ENCODE assay signal across 26 cellular contexts in genomic region chr18:35680139-35680551, GRCh38.
DNase-seq lines count a peak whose midpoint lies in the region; TF ChIP-seq lines count a peak whose summit lies in the region.
"Had no signal": no experiment of that assay in that cellular context is flagged by ENCODE, and none has a peak within 500 bp of the region (broad histone marks: within the 10 kb centered on the region; RNA-seq: fewer than 3 reads in every experiment).

No MANE protein-coding gene starts in this region.

- H3K27me3 Mint-ChIP-seq in glutamatergic neuron (ENCODE audit: unreplicated experiment) = peaks cover 4% of the 10 kb centered on the region
- H3K27me3 Mint-ChIP-seq: activated CD4-positive, alpha-beta T cell treated with anti-CD3 and anti-CD28 coated beads for 36 hours; activated naive CD8-positive, alpha-beta T cell treated with anti-CD3 and anti-CD28 coated beads for 36 hours; central memory CD8-positive, alpha-beta T cell; naive thymus-derived CD4-positive, alpha-beta T cell; stimulated activated naive CD8-positive, alpha-beta T cell treated with anti-CD3 and anti-CD28 coated beads, Interleukin-15, amount 100 ng/mL, for 72 hours had no signal

- DNase-seq in DMS153 treated with DMSO at 0.1 percent for 48 hours (lab: John Stamatoyannopoulos, UW; ENCODE audit: unreplicated experiment) (peak; percentile 51), NCI-H1417 treated with DMSO at 0.1 percent for 48 hours (lab: John Stamatoyannopoulos, UW) (peak; percentile 82), NCI-H748 treated with DMSO at 0.1 percent for 48 hours (lab: John Stamatoyannopoulos, UW) (peak; percentile 87), glutamatergic neuron (no peak), BE2C (no peak), LoVo (ENCODE audit: low spot score) (no peak)
- no peak for DNase-seq in activated T-cell treated with anti-CD3 and anti-CD28 coated beads, Interleukin-2, amount 50 U/mL, for 48 hours
- DNase-seq in activated CD4-positive, alpha-beta T cell treated with anti-CD3 and anti-CD28 coated beads for 1 hour = no peak
- DNase-seq: activated CD4-positive, alpha-beta T cell treated with anti-CD3 and anti-CD28 coated beads for 36 hours; activated effector memory CD4-positive, alpha-beta T cell treated with anti-CD3 and anti-CD28 coated beads, Interleukin-2, amount 50 U/mL, for 16 hours; activated naive CD8-positive, alpha-beta T cell treated with anti-CD3 and anti-CD28 coated beads for 36 hours; activated T-cell treated with anti-CD3 and anti-CD28 coated beads for 4 hours; dermis blood vessel endothelial cell; H9; KBM-7; left ventricle myocardium inferior; naive thymus-derived CD4-positive, alpha-beta T cell; NCI-H446; occipital lobe; PC-9; stimulated activated naive CD8-positive, alpha-beta T cell treated with anti-CD3 and anti-CD28 coated beads, Interleukin-15, amount 100 ng/mL, for 72 hours; tibial artery had no signal

- peaks cover 6% of the 10 kb centered on the region for H3K9me3 Mint-ChIP-seq in glutamatergic neuron (ENCODE audit: unreplicated experiment)
- H3K9me3 Mint-ChIP-seq: activated naive CD8-positive, alpha-beta T cell treated with anti-CD3 and anti-CD28 coated beads for 36 hours; central memory CD8-positive, alpha-beta T cell; H9; mesothelial cell of epicardium; naive thymus-derived CD4-positive, alpha-beta T cell; stimulated activated naive CD8-positive, alpha-beta T cell treated with anti-CD3 and anti-CD28 coated beads, Interleukin-15, amount 100 ng/mL, for 72 hours had no signal

- peaks cover 4% of the 10 kb centered on the region for H3K36me3 Mint-ChIP-seq in glutamatergic neuron (ENCODE audit: unreplicated experiment)

- H3K9me3 ChIP-seq in BE2C = no peaks in the 10 kb centered on the region
- H3K9me3 ChIP-seq: BLaER1, gastroesophageal sphincter, left ventricle myocardium inferior, tibial artery had no signal

- H3K27ac Mint-ChIP-seq in glutamatergic neuron (ENCODE audit: unreplicated experiment) = peak overlapping the region; percentile 20
- H3K27ac Mint-ChIP-seq: activated CD4-positive, alpha-beta T cell treated with anti-CD3 and anti-CD28 coated beads for 36 hours; activated naive CD8-positive, alpha-beta T cell treated with anti-CD3 and anti-CD28 coated beads for 36 hours; H9; mesothelial cell of epicardium; naive thymus-derived CD4-positive, alpha-beta T cell had no signal

- no peaks in the 10 kb centered on the region for H3K4me1 ChIP-seq in BE2C
- H3K4me1 ChIP-seq: BLaER1 had no signal

- H3K4me3 Mint-ChIP-seq in glutamatergic neuron (ENCODE audit: unreplicated experiment) = peak overlapping the region; percentile 22
- H3K4me3 Mint-ChIP-seq: activated CD4-positive, alpha-beta T cell treated with anti-CD3 and anti-CD28 coated beads for 36 hours; activated naive CD8-positive, alpha-beta T cell treated with anti-CD3 and anti-CD28 coated beads for 36 hours; central memory CD8-positive, alpha-beta T cell; H9; mesothelial cell of epicardium; naive thymus-derived CD4-positive, alpha-beta T cell; stimulated activated naive CD8-positive, alpha-beta T cell treated with anti-CD3 and anti-CD28 coated beads, Interleukin-15, amount 100 ng/mL, for 72 hours had no signal

- no peak overlapping the region for H3K4me3 ChIP-seq in BE2C (ENCODE audit: low read depth, low read length)
- H3K4me3 ChIP-seq: BLaER1, gastroesophageal sphincter, left ventricle myocardium inferior, PC-9, tibial artery had no signal

- no peaks in the 10 kb centered on the region for H3K36me3 ChIP-seq in BE2C

- H3K4me1 Mint-ChIP-seq in glutamatergic neuron (ENCODE audit: low read depth, unreplicated experiment) = peaks cover 16% of the 10 kb centered on the region
- H3K4me1 Mint-ChIP-seq: activated CD4-positive, alpha-beta T cell treated with anti-CD3 and anti-CD28 coated beads for 36 hours; stimulated activated naive CD8-positive, alpha-beta T cell treated with anti-CD3 and anti-CD28 coated beads, Interleukin-15, amount 100 ng/mL, for 72 hours had no signal

- TF ChIP-seq CTCF in glutamatergic neuron (IDR thresholded peaks at IDR 0.05; ENCODE audit: partially characterized antibody, unreplicated experiment) (no peak), BE2C (IDR thresholded peaks at IDR 0.05; ENCODE audit: low read depth, low read length) (no peak)

- no peaks in the 10 kb centered on the region for H3K27me3 ChIP-seq in BE2C
- H3K27me3 ChIP-seq: BLaER1, gastroesophageal sphincter, tibial artery had no signal

Comparison
In these comparisons a context has a peak if more than half of its experiments do, and no peak if none do; other contexts are left out.
1. DNase-seq: peak in DMS153 treated with DMSO at 0.1 percent for 48 hours (single experiment), NCI-H1417 treated with DMSO at 0.1 percent for 48 hours (single experiment) and NCI-H748 treated with DMSO at 0.1 percent for 48 hours (single experiment); none in glutamatergic neuron (single experiment), activated T-cell treated with anti-CD3 and anti-CD28 coated beads, Interleukin-2, amount 50 U/mL, for 48 hours (0 of 2), activated CD4-positive, alpha-beta T cell treated with anti-CD3 and anti-CD28 coated beads for 1 hour (single experiment), BE2C (single experiment) and LoVo (single experiment).